In the genomic region with DNA sequence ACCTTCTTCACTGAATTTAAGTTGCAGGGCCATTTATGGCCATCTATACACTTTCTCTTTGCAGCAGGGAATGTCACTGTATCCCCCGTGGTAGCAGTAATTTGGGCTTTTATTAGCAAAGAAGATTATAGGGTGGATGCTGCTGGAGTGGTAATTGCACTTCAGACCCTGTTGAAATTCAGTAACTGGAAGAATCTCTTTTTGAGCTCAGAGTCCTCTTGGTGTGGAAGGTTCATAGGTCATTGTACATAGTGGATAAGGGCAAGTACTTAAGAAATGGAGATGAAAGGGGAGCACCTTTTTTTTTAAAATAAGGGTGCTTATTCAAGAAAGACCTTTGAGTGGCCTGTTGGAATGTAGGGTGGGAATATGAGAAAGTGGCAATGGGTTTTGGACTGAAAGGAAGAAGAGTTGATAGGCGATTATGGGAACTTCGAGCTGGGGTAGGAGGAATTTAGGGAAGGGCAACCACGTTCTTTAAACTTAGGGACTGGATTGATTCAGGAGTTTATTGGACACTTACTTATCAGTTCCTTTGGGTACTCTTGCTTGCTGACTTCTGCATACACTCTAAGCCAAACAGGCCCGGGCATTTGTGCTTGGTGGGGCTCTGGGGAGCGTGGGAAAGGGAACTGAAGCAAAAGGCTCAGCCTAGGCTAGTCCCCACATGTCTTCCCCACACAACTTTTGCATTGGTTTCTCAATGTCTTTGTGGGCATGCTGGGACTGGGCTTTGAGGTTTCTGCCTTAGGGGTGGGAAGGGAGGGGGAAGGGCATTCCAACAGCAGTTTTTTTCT, we compare ENCODE assay signal across 9 cellular contexts. TPM values are rescaled to one million over a fixed set of nuclear protein-coding genes. Genes with fewer than 3 reads are reported as not detected.
A peak's percentile ranks its signal among the peaks of the same experiment; 100 is the strongest.
DNase-seq lines count a peak whose midpoint lies in the region; ATAC-seq and TF ChIP-seq lines count a peak whose summit lies in the region.
"Had no signal": no experiment of that assay in that cellular context is flagged by ENCODE, and none has a peak within 500 bp of the region (broad histone marks: within the 10 kb centered on the region; RNA-seq: fewer than 3 reads in every experiment).

No MANE protein-coding gene starts in this region.

- H3K4me3 Mint-ChIP-seq in CD4-positive, alpha-beta T cell, result no peak overlapping the region
- no peak overlapping the region for H3K4me3 Mint-ChIP-seq in activated B cell treated with CpG ODN at 0.5 μM for 24 hours

- H3K27me3 Mint-ChIP-seq in CD4-positive, alpha-beta T cell, result no peaks in the 10 kb centered on the region
- no peaks in the 10 kb centered on the region for H3K27me3 Mint-ChIP-seq in activated B cell treated with CpG ODN at 0.5 μM for 24 hours

- no peak for DNase-seq in CD4-positive, alpha-beta T cell
- DNase-seq in activated B cell treated with CpG ODN at 0.5 μM for 24 hours (no peak), lower lobe of right lung (peak; percentile 66), Kasumi-1 (lab: John Stamatoyannopoulos, UW) (no peak), dorsolateral prefrontal cortex (no peak)
- DNase-seq in effector CD8-positive, alpha-beta T cell (lab: John Stamatoyannopoulos, UW), result no peak
- DNase-seq in activated CD4-positive, alpha-beta T cell treated with anti-CD3 and anti-CD28 coated beads for 4 hours, result no peak

- H3K9me3 Mint-ChIP-seq in CD4-positive, alpha-beta T cell, result no peaks in the 10 kb centered on the region
- H3K9me3 Mint-ChIP-seq in activated B cell treated with CpG ODN at 0.5 μM for 24 hours, result no peaks in the 10 kb centered on the region

- no peaks in the 10 kb centered on the region for H3K9me3 ChIP-seq in CD4-positive, alpha-beta T cell (ENCODE audit: control insufficient read depth, low read length)
- H3K9me3 ChIP-seq in lower lobe of right lung, result no peaks in the 10 kb centered on the region

- POLR2A ChIA-PET in CD4-positive, alpha-beta T cell (lab: Charles Lee), result interaction anchor here (1.1 kb wide), 1 partner anchor 46 kb away, joined by 4 read pairs; the partner anchor contains the start of gene SELENOH
- POLR2A ChIA-PET in activated B cell treated with CpG ODN at 0.5 μM for 24 hours (lab: Charles Lee), result interaction anchor here (0.7 kb wide), 1 partner anchor 76 kb away, joined by 3 read pairs; the partner anchor contains the start of gene MED19

- H3K4me1 ChIP-seq in lower lobe of right lung, result peaks cover 99% of the 10 kb centered on the region

- H3K27ac ChIP-seq in CD4-positive, alpha-beta T cell (ENCODE audit: low read depth, low read length), result no peak overlapping the region
- H3K27ac ChIP-seq in lower lobe of right lung (peak overlapping the region; percentile 25), dorsolateral prefrontal cortex (peak overlapping the region in 24 of 59 donors; percentile 6 to 63 (median 28))

- peak overlapping the region; percentile 11 for H3K27ac Mint-ChIP-seq in CD4-positive, alpha-beta T cell
- H3K27ac Mint-ChIP-seq in activated B cell treated with CpG ODN at 0.5 μM for 24 hours, result peak overlapping the region; percentile 21

- peaks cover 23% of the 10 kb centered on the region for H3K4me1 Mint-ChIP-seq in CD4-positive, alpha-beta T cell (ENCODE audit: low read depth)
- H3K4me1 Mint-ChIP-seq in activated B cell treated with CpG ODN at 0.5 μM for 24 hours, result peaks cover 77% of the 10 kb centered on the region

- peaks cover 10% of the 10 kb centered on the region for H3K36me3 ChIP-seq in lower lobe of right lung

- CTCF ChIA-PET in CD4-positive, alpha-beta T cell (lab: Charles Lee), result interaction anchor here (2.4 kb wide), 1 partner anchor 13 kb away, joined by 11 read pairs; no protein-coding TSS in a partner anchor
- CTCF ChIA-PET in activated B cell treated with CpG ODN at 0.5 μM for 24 hours (lab: Charles Lee), result interaction anchor here (0.9 kb wide), 1 partner anchor 12 kb away, joined by 3 read pairs; no protein-coding TSS in a partner anchor

- H3K36me3 Mint-ChIP-seq in CD4-positive, alpha-beta T cell (ENCODE audit: low read depth), result peaks cover 5% of the 10 kb centered on the region
- H3K36me3 Mint-ChIP-seq in activated B cell treated with CpG ODN at 0.5 μM for 24 hours (ENCODE audit: low read depth), result peaks cover 5% of the 10 kb centered on the region

- H3K4me3 ChIP-seq in lower lobe of right lung, result no peak overlapping the region
- no peak overlapping the region for H3K4me3 ChIP-seq in dorsolateral prefrontal cortex

- H3K27me3 ChIP-seq in CD4-positive, alpha-beta T cell (ENCODE audit: control insufficient read depth, insufficient read depth, low read length), result no peaks in the 10 kb centered on the region
- H3K27me3 ChIP-seq in lower lobe of right lung (ENCODE audit: low read depth) (no peaks in the 10 kb centered on the region), dorsolateral prefrontal cortex (no peaks in the 10 kb centered on the region)

- no peak for TF ChIP-seq CTCF in CD4-positive, alpha-beta T cell (IDR thresholded peaks at IDR 0.05)
- TF ChIP-seq CTCF in activated B cell treated with CpG ODN at 0.5 μM for 24 hours (IDR thresholded peaks at IDR 0.05) (no peak), lower lobe of right lung (IDR thresholded peaks at IDR 0.05) (no peak), dorsolateral prefrontal cortex (IDR thresholded peaks at IDR 0.05 in 54 of 56, conservative IDR thresholded peaks at IDR 0.05 in 2 of 56; ENCODE audit: low read depth in 1 of 56, partially characterized antibody in 56 of 56) (no peak)

- ATAC-seq in CD4-positive, alpha-beta T cell (ENCODE audit: poor library complexity), result no peak
- peak; percentile 32 for ATAC-seq in HG02759 (IDR thresholded peaks at IDR 0.05; ENCODE audit: unreplicated experiment)
- no peak for ATAC-seq in activated B cell treated with CpG ODN at 0.5 μM for 24 hours (ENCODE audit: low read depth)
- ATAC-seq in lower lobe of right lung, result peak; percentile 45 to 54

- intact Hi-C loops in CD4-positive, alpha-beta T cell (cut with DNase I, micrococcal nuclease), result no loop called here
- intact Hi-C loops in activated B cell treated with CpG ODN at 0.5 μM for 24 hours (cut with micrococcal nuclease), result no loop called here
- intact Hi-C loops in lower lobe of right lung (cut with DNase I), result no loop called here
- intact Hi-C loops in dorsolateral prefrontal cortex (cut with DNase I), result no loop called here

RNA-seq across cellular contexts. Expression of gene CTNND1, which starts 26.5 kb away (rescaled TPM):
- 10 to 100 TPM; 12.4 to 12.5 TPM for total RNA-seq in CD4-positive, alpha-beta T cell
- 34.2 and 42.3 TPM in 2 replicates for total RNA-seq in activated B cell treated with CpG ODN at 0.5 μM for 24 hours
- total RNA-seq in lower lobe of right lung, result 226 TPM
- total RNA-seq in dorsolateral prefrontal cortex, result 100 to 1,000 TPM in 112 of 120 experiments, 10 to 100 TPM in 8; 92.0 to 159 (median 119) TPM

RNA-seq across cellular contexts. Expression of gene BTBD18, which starts 36.5 kb away (rescaled TPM):
- total RNA-seq in CD4-positive, alpha-beta T cell, result not detected
- total RNA-seq in activated B cell treated with CpG ODN at 0.5 μM for 24 hours, result not detected in 2 replicates
- total RNA-seq in lower lobe of right lung, result not detected
- not detected for total RNA-seq in dorsolateral prefrontal cortex
- total RNA-seq: endothelial cell of umbilical vein had no signal

RNA-seq across cellular contexts. Expression of gene SELENOH, which starts 46.8 kb away (rescaled TPM):
- total RNA-seq in CD4-positive, alpha-beta T cell, result 10 to 100 TPM; 48.0 to 48.5 TPM
- total RNA-seq in activated B cell treated with CpG ODN at 0.5 μM for 24 hours (210 and 224 TPM in 2 replicates), lower lobe of right lung (118 TPM), dorsolateral prefrontal cortex (100 to 1,000 TPM in 43 of 120 experiments, 10 to 100 TPM in 77; 48.0 to 151 (median 93.6) TPM)

Comparison
In these comparisons a context has a peak if more than half of its experiments do, and no peak if none do; other contexts are left out.
1. ATAC-seq: peak in HG02759 (single experiment) and lower lobe of right lung (2 of 2); none in CD4-positive, alpha-beta T cell (single experiment) and activated B cell treated with CpG ODN at 0.5 μM for 24 hours (single experiment).